ENCODE assay signal across 8 cellular contexts in the genomic region with DNA sequence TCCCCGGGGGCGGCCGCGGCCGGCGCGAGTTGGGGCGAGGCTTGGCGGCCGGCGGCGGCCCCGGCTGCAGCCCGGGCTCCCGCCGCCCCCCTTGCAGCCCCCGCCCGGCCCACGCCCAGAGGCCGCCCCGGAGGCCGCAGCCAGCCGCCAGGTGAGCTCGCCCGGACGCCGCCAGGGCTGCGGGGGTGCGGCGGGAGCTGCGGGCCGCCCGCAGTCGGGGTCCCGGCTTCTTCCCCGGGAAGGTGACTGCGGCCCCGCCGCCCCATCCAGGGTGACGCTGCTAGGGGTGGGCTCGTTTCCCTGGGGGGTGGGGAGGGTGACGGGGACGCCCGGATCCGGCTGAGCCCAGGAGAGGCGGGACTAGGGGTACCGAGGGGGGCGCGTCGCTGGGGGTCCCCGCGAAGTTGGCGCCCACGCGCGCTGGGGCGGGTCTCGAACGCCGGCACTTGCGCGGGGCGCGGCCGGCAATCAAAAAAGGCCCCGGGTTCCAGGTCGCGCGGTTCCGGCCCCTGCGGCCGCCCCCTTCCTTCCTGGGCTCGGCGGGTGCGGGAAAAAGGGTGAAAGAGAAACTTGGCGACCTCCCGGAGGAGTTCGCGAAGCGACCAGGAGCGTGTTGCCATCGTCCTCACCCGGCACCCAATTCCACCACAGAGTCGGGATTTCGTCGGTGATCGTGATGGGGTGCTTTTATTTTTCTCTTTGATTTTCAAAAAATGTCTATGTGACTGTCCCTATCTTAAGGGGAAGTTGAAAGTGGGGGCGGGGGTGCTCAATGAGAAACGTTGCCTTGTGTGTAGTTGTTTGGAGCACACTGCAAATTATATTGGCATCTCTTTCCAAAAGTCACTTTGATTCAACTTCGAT. TPM values are rescaled to one million over a fixed set of nuclear protein-coding genes. Genes with fewer than 3 reads are reported as not detected.
A peak's percentile ranks its signal among the peaks of the same experiment; 100 is the strongest.
DNase-seq lines count a peak whose midpoint lies in the region; ATAC-seq and TF ChIP-seq lines count a peak whose summit lies in the region.

No MANE protein-coding gene starts in this region.

- ATAC-seq in HG02642 (IDR thresholded peaks at IDR 0.05; ENCODE audit: poor library complexity, unreplicated experiment) (peak; percentile 62), omental fat pad (ENCODE audit: low FRiP score) (peak; percentile 71)

- DNase-seq in NCI-H146 (lab: John Stamatoyannopoulos, UW) (peak; percentile 45), NCI-H146 treated with DMSO at 0.1 percent for 48 hours (lab: John Stamatoyannopoulos, UW; ENCODE audit: unreplicated experiment) (no peak), NOMO-1 treated with dmso at 0.1 percent for 144 hours (lab: John Stamatoyannopoulos, UW; ENCODE audit: unreplicated experiment) (peak; percentile 14), germinal center (ENCODE audit: low spot score) (peak; percentile 57), omental fat pad (ENCODE audit: low spot score) (no peak), tibial nerve (ENCODE audit: low spot score in 2 of 2) (peak in 1 of 2 donors; percentile 58)
- peak; percentile 20 for DNase-seq in activated effector memory CD4-positive, alpha-beta T cell treated with Interleukin-2 at 50 U/mL for 16 hours

- 0 to 1% methylated on average over 46 to 51 of the region's 90 CpGs for WGBS in tibial nerve, 2 donors

- TF ChIP-seq CTCF in omental fat pad (IDR thresholded peaks at IDR 0.05), result no peak
- TF ChIP-seq CTCF in tibial nerve (IDR thresholded peaks at IDR 0.05), result no peak

- no peaks in the 10 kb centered on the region for H3K9me3 ChIP-seq in tibial nerve

- peaks cover 0 to 37% (median 8%) of the 10 kb centered on the region in 4 donors for H3K4me1 ChIP-seq in tibial nerve

- peak overlapping the region; percentile 81 to 99 (median 98) for H3K4me3 ChIP-seq in tibial nerve

- H3K27me3 ChIP-seq in tibial nerve, result no peaks in the 10 kb centered on the region

- TF ChIP-seq EP300 in tibial nerve (IDR thresholded peaks at IDR 0.05), result peak in 1 of 2 donors; percentile 10

- no peak for TF ChIP-seq POLR2A in tibial nerve (IDR thresholded peaks at IDR 0.05)

- H3K27ac ChIP-seq in tibial nerve, result peak overlapping the region; percentile 67 to 96 (median 95)

- no peaks in the 10 kb centered on the region for H3K36me3 ChIP-seq in tibial nerve

RNA-seq across cellular contexts. Expression of a gene that starts 0.6 kb away (rescaled TPM):
- total RNA-seq in omental fat pad (10 to 100 TPM; 22.5 to 74.5 (median 31.1) TPM), tibial nerve (10 to 100 TPM; 29.2 to 44.2 (median 38.3) TPM)

RNA-seq across cellular contexts. Expression of a gene that starts 0.6 kb away (rescaled TPM):
- total RNA-seq in omental fat pad (10 to 100 TPM; 39.2 to 68.7 (median 41.8) TPM), tibial nerve (10 to 100 TPM; 32.2 to 77.4 (median 47.9) TPM)

RNA-seq across cellular contexts. Expression of a gene that starts 45.1 kb away (rescaled TPM):
- total RNA-seq in omental fat pad (not detected), tibial nerve (not detected)

RNA-seq across cellular contexts. Expression of a gene that starts 47.9 kb away (rescaled TPM):
- total RNA-seq in omental fat pad (not detected), tibial nerve (not detected)

Comparison
In these comparisons a context has a peak if more than half of its experiments do, and no peak if none do; other contexts are left out.
1. DNase-seq: peak in NCI-H146 (single experiment), NOMO-1 treated with dmso at 0.1 percent for 144 hours (single experiment), activated effector memory CD4-positive, alpha-beta T cell treated with Interleukin-2 at 50 U/mL for 16 hours (single experiment) and germinal center (single experiment); none in NCI-H146 treated with DMSO at 0.1 percent for 48 hours (single experiment) and omental fat pad (single experiment).